Comparison of ENCODE assay signal across 1 cellular context in genomic region chr5:134648425-134649162, GRCh38.
TF ChIP-seq lines count a peak whose summit lies in the region.

TSS of gene SEC24A (plus strand) at chr5:134648785. CDS start at chr5:134649077, 292 bp downstream.

TF ChIP-seq in HepG2, 621 proteins besides CTCF, POLR2A, EP300 and RAD21 (continued from another document and continues in another):
- peak; percentile 60; the same call in 1 of the 2 replicates for TF ChIP-seq ZSCAN5A (CRISPR knock-in tag; IDR thresholded peaks at IDR 0.05; ENCODE audit: borderline replicate concordance)
- peak; percentile 43; the same call in 1 of the 2 replicates for TF ChIP-seq ZNF274 (CRISPR knock-in tag; IDR thresholded peaks at IDR 0.05)
- TF ChIP-seq LCORL (IDR thresholded peaks at IDR 0.05): no peak
- peak; percentile 87 for TF ChIP-seq LCORL (CRISPR knock-in tag; IDR thresholded peaks at IDR 0.05)
- TF ChIP-seq HHEX (CRISPR knock-in tag; IDR thresholded peaks at IDR 0.05): no peak
- TF ChIP-seq KMT2B (CRISPR knock-in tag; IDR thresholded peaks at IDR 0.05): peak; percentile 87
- no peak for TF ChIP-seq PHB2 (IDR thresholded peaks at IDR 0.05; ENCODE audit: partially characterized antibody)
- TF ChIP-seq ZBTB4 (CRISPR knock-in tag; IDR thresholded peaks at IDR 0.05; ENCODE audit: borderline replicate concordance): peak; percentile 46; the same call in 1 of the 2 replicates
- peak; percentile 76; the same call in 1 of the 2 replicates for TF ChIP-seq BCL6 (CRISPR knock-in tag; IDR thresholded peaks at IDR 0.05)
- TF ChIP-seq THRA (CRISPR knock-in tag; IDR thresholded peaks at IDR 0.05; ENCODE audit: borderline replicate concordance): peak; percentile 86
- TF ChIP-seq ARNT2 (CRISPR knock-in tag; IDR thresholded peaks at IDR 0.05; ENCODE audit: low read depth): peak; percentile 87
- no peak for TF ChIP-seq FOXK2 (IDR thresholded peaks at IDR 0.05)
- TF ChIP-seq AFF4 (CRISPR knock-in tag; IDR thresholded peaks at IDR 0.05): no peak
- peak; percentile 88 for TF ChIP-seq ZNF563 (CRISPR knock-in tag; IDR thresholded peaks at IDR 0.05)
- no peak for TF ChIP-seq ZNF512B (CRISPR knock-in tag; IDR thresholded peaks at IDR 0.05; ENCODE audit: borderline replicate concordance)
- TF ChIP-seq MAZ (IDR thresholded peaks at IDR 0.05; ENCODE audit: borderline replicate concordance, low read depth, low read length): no peak
- no peak; the same call in none of the 2 replicates for TF ChIP-seq MAZ (CRISPR knock-in tag; IDR thresholded peaks at IDR 0.05; ENCODE audit: low read depth)
- TF ChIP-seq ZHX2 (IDR thresholded peaks at IDR 0.05; ENCODE audit: low read depth): peak; percentile 84
- TF ChIP-seq ZHX2 (CRISPR knock-in tag; IDR thresholded peaks at IDR 0.05; ENCODE audit: borderline replicate concordance): no peak; the same call in 1 of the 2 replicates
- TF ChIP-seq DNMT1 (CRISPR knock-in tag; IDR thresholded peaks at IDR 0.05): no peak
- TF ChIP-seq GPBP1L1 (CRISPR knock-in tag; IDR thresholded peaks at IDR 0.05): no peak
- TF ChIP-seq THYN1 (CRISPR knock-in tag; IDR thresholded peaks at IDR 0.05; ENCODE audit: borderline replicate concordance, low read depth): no peak; the same call in 1 of the 2 replicates
- peak; percentile 71; the same call in 1 of the 2 replicates for TF ChIP-seq SOX5 (CRISPR knock-in tag; IDR thresholded peaks at IDR 0.05; ENCODE audit: borderline replicate concordance)
- TF ChIP-seq HBP1 (CRISPR knock-in tag; IDR thresholded peaks at IDR 0.05; ENCODE audit: low read depth): peak; percentile 83; the same call in 1 of the 2 replicates
- TF ChIP-seq PAWR (CRISPR knock-in tag; IDR thresholded peaks at IDR 0.05; ENCODE audit: borderline replicate concordance): no peak
- no peak for TF ChIP-seq ZNF512 (CRISPR knock-in tag; IDR thresholded peaks at IDR 0.05)
- TF ChIP-seq ZNF652 (CRISPR knock-in tag; IDR thresholded peaks at IDR 0.05; ENCODE audit: borderline replicate concordance, low read depth): no peak
